Comparison of ENCODE assay signal across 27 cellular contexts in genomic region chr7:136055266-136055665, GRCh38.
"Had no signal": no experiment of that assay in that cellular context is flagged by ENCODE, and none has a peak within 500 bp of the region (broad histone marks: within the 10 kb centered on the region; RNA-seq: fewer than 3 reads in every experiment).

No MANE protein-coding gene starts in this region.

- H3K9me3 ChIP-seq: stomach, suprapubic skin, testis, thoracic aorta, thyroid gland, tibial artery, tibial nerve, transverse colon, upper lobe of left lung, upper lobe of right lung, uterus, vagina had no signal

- H3K36me3 ChIP-seq: stomach, suprapubic skin, thoracic aorta, thyroid gland, tibial artery, tibial nerve, transverse colon, upper lobe of left lung, upper lobe of right lung, uterus, vagina had no signal

- H3K27me3 ChIP-seq: stomach, suprapubic skin, testis, thyroid gland, tibial artery, tibial nerve, transverse colon, upper lobe of left lung, upper lobe of right lung, uterus, vagina had no signal

- DNase-seq: stimulated activated CD4-positive, alpha-beta T cell treated with anti-CD3 and anti-CD28 coated beads, Interleukin-2, amount 100 ng/mL, for 48 hours; stimulated activated CD4-positive, alpha-beta T cell treated with anti-CD3 and anti-CD28 coated beads, Interleukin-4, amount 100 ng/mL, for 1 hour; stimulated activated CD4-positive, alpha-beta T cell treated with anti-CD3 and anti-CD28 coated beads, Interleukin-4, amount 100 ng/mL, for 24 hours; stimulated activated CD4-positive, alpha-beta T cell treated with anti-CD3 and anti-CD28 coated beads, Interleukin-4, amount 100 ng/mL, for 4 hours; stimulated activated CD8-positive, alpha-beta memory T cell treated with anti-CD3 and anti-CD28 coated beads, Interleukin-4, amount 100 ng/mL, for 48 hours; stimulated activated naive B cell treated with anti-CD40 and anti-IgM and Interleukin-4, amounts not matched to agents 10 μg/mL and 1 μg/mL and 100 μg/mL, for 72 hours; stimulated activated naive CD4-positive, alpha-beta T cell; stimulated activated naive CD4-positive, alpha-beta T cell treated with Interleukin-2 at 50 U/mL for 16 hours; stimulated activated naive CD8-positive, alpha-beta T cell treated with anti-CD3 and anti-CD28 coated beads, Interleukin-15, amount 100 ng/mL, for 72 hours; stimulated activated naive CD8-positive, alpha-beta T cell treated with anti-CD3 and anti-CD28 coated beads, Interleukin-15, Interleukin-2, amounts not matched to agents 100 U/mL and 50 U/mL, for 24 hours; stomach; substantia nigra; testis; thyroid gland; tibial artery; transverse colon; trophoblast cell; upper lobe of left lung; upper lobe of right lung; uterus had no signal

- ATAC-seq: stimulated activated effector memory CD8-positive, alpha-beta T cell treated with anti-CD3 and anti-CD28 coated beads, Interleukin-12 subunit alpha, Interleukin-12 subunit beta, amount 100 ng/mL, for 72 hours; stimulated activated memory B cell treated with anti-CD40 and anti-IgM and Interleukin-4, amounts not matched to agents 10 μg/mL and 1 μg/mL and 100 μg/mL, for 72 hours; stimulated activated naive B cell treated with anti-CD40 and anti-IgM and Interleukin-4, amounts not matched to agents 10 μg/mL and 1 μg/mL and 100 μg/mL, for 72 hours; stimulated activated naive CD8-positive, alpha-beta T cell treated with anti-CD3 and anti-CD28 coated beads, Interleukin-15, amount 100 ng/mL, for 72 hours; stimulated activated naive CD8-positive, alpha-beta T cell treated with anti-CD3 and anti-CD28 coated beads, Interleukin-15, Interleukin-2, amounts not matched to agents 100 U/mL and 50 U/mL, for 24 hours; upper lobe of right lung had no signal

- FAIRE-seq: urothelium cell line had no signal

- H3K4me1 ChIP-seq: stomach, suprapubic skin, tibial artery, transverse colon, upper lobe of right lung, uterus, vagina had no signal

- H3K27ac ChIP-seq: stomach, suprapubic skin, testis, thoracic aorta, thyroid gland, tibial artery, tibial nerve, transverse colon, upper lobe of left lung, upper lobe of right lung, uterus, vagina had no signal

- H3K4me3 ChIP-seq: stomach, suprapubic skin, testis, thoracic aorta, thyroid gland, tibial artery, tibial nerve, transverse colon, upper lobe of left lung, upper lobe of right lung, uterus, vagina had no signal
